In genomic region chr4:184344435-184344834, GRCh38 we compare ENCODE assay signal across 1 cellular context.
TF ChIP-seq lines count a peak whose summit lies in the region.

No MANE protein-coding gene starts in this region.

TF ChIP-seq in K562, 482 proteins besides CTCF, POLR2A, EP300 and RAD21 (continued from another document):
- no peak for TF ChIP-seq ZMIZ1 (IDR thresholded peaks at IDR 0.05; ENCODE audit: low read depth in 2 of 2, low read length in 2 of 2)
- no peak for TF ChIP-seq HOXB6 (CRISPR knock-in tag; IDR thresholded peaks at IDR 0.05; ENCODE audit: borderline replicate concordance)
- no peak for TF ChIP-seq ZNF318 (IDR thresholded peaks at IDR 0.05; ENCODE audit: borderline replicate concordance in 1 of 2, low read depth in 1 of 2)
- no peak for TF ChIP-seq CBX5 (IDR thresholded peaks at IDR 0.05; ENCODE audit: borderline replicate concordance, low read depth)
- TF ChIP-seq SMARCB1 (IDR thresholded peaks at IDR 0.05; ENCODE audit: insufficient read length, low read depth), result no peak
- no peak for TF ChIP-seq HNRNPUL1 (IDR thresholded peaks at IDR 0.05; ENCODE audit: low read length)
- no peak for TF ChIP-seq PCBP2 (IDR thresholded peaks at IDR 0.05; ENCODE audit: low read depth, low read length, poor library complexity, severe bottlenecking)
- no peak for TF ChIP-seq SRSF9 (IDR thresholded peaks at IDR 0.05; ENCODE audit: borderline replicate concordance, low read depth, low read length)
- TF ChIP-seq RBM34 (IDR thresholded peaks at IDR 0.05; ENCODE audit: borderline replicate concordance, insufficient read depth, low read length), result no peak
- TF ChIP-seq BHLHE40 (IDR thresholded peaks at IDR 0.05; ENCODE audit: low read length), result no peak
